8 cellular contexts compared by ENCODE assay signal in genomic region chr14:28765907-28766504, GRCh38. TPM values are rescaled to one million over a fixed set of nuclear protein-coding genes. Genes with fewer than 3 reads are reported as not detected.
DNase-seq lines count a peak whose midpoint lies in the region; ATAC-seq and TF ChIP-seq lines count a peak whose summit lies in the region.

No MANE protein-coding gene starts in this region.

- peaks cover 35% of the 10 kb centered on the region for H3K27me3 ChIP-seq in mesendoderm (ENCODE audit: insufficient read depth, low read length, poor library complexity)

- ATAC-seq in activated T-helper 17 cell treated with anti-CD3 and anti-CD28 coated beads, Interleukin-2, amount 50 U/mL, for 72 hours (replicated peaks): no peak
- no peak for ATAC-seq in HG03135 (IDR thresholded peaks at IDR 0.05; ENCODE audit: unreplicated experiment)

- no peaks in the 10 kb centered on the region for H3K9me2 ChIP-seq in OCI-LY7 (ENCODE audit: insufficient read depth, low read length)

- H3K36me3 Mint-ChIP-seq in activated T-helper 17 cell treated with anti-CD3 and anti-CD28 coated beads, Interleukin-2, amount 50 U/mL, for 72 hours (ENCODE audit: low read depth): peaks cover 23% of the 10 kb centered on the region

- H3K4me1 ChIP-seq in mesendoderm (ENCODE audit: control insufficient read depth, low read depth, low read length): no peaks in the 10 kb centered on the region
- H3K4me1 ChIP-seq in OCI-LY7 (ENCODE audit: insufficient read depth, low read length, poor library complexity, severe bottlenecking): no peaks in the 10 kb centered on the region

- H4K5ac ChIP-seq in mesendoderm (ENCODE audit: low read length): no peak overlapping the region

- DNase-seq in AG10803 (ENCODE audit: low read depth): no peak
- DNase-seq in HFF-Myc (ENCODE audit: extremely low read depth, low read depth): no peak
- peak; percentile 84 for DNase-seq in mesendoderm
- no peak for DNase-seq in RWPE1 (ENCODE audit: low spot score)
- DNase-seq in OCI-LY7 (ENCODE audit: low spot score): no peak
- DNase-seq in NOMO-1 treated with dmso at 0.1 percent for 144 hours (lab: John Stamatoyannopoulos, UW; ENCODE audit: unreplicated experiment): no peak

- H3K27ac Mint-ChIP-seq in activated T-helper 17 cell treated with anti-CD3 and anti-CD28 coated beads, Interleukin-2, amount 50 U/mL, for 72 hours: no peak overlapping the region

- H3K4me2 ChIP-seq in mesendoderm (ENCODE audit: low read length) (peak overlapping the region; percentile 41), OCI-LY7 (ENCODE audit: low read length) (no peak overlapping the region)

- H3K18ac ChIP-seq in mesendoderm (ENCODE audit: low read length): peak overlapping the region; percentile 78

- CTCF ChIA-PET in RWPE1 (lab: Yijun Ruan, JAX): interaction anchor here (0.7 kb wide), 1 partner anchor 9 kb away, joined by 4 read pairs; no protein-coding TSS in a partner anchor
- CTCF ChIA-PET in OCI-LY7 (lab: Charles Lee; ENCODE audit: unreplicated experiment): no interaction called here

- no peaks in the 10 kb centered on the region for H3K9me3 Mint-ChIP-seq in activated T-helper 17 cell treated with anti-CD3 and anti-CD28 coated beads, Interleukin-2, amount 50 U/mL, for 72 hours

- no CpG with 5 or more reads among the region's 34 CpGs for WGBS in mesendoderm (ENCODE audit: extremely low coverage, insufficient coverage, low lambda C conversion rate)

- no peak overlapping the region for H3K4ac ChIP-seq in mesendoderm (ENCODE audit: low read depth, low read length)

- H3K27ac ChIP-seq in mesendoderm (ENCODE audit: low read depth, low read length) (no peak overlapping the region), RWPE1 (no peak overlapping the region), OCI-LY7 (ENCODE audit: low read depth, low read length, poor library complexity, severe bottlenecking) (no peak overlapping the region)

- BruUV-seq in OCI-LY7 (replicated peaks; lab: Mats Ljungman, UMichigan): no TSS peak

- H3K4me3 Mint-ChIP-seq in activated T-helper 17 cell treated with anti-CD3 and anti-CD28 coated beads, Interleukin-2, amount 50 U/mL, for 72 hours: peak overlapping the region; percentile 42

- H3K23ac ChIP-seq in mesendoderm (ENCODE audit: low read length): no peak overlapping the region

- intact Hi-C loops in OCI-LY7 (cut with micrococcal nuclease; ENCODE audit: unreplicated experiment): no loop called here

- H3K79me1 ChIP-seq in mesendoderm (ENCODE audit: low read length): no peaks in the 10 kb centered on the region

- H4K20me1 ChIP-seq in OCI-LY7 (ENCODE audit: insufficient read depth, low read length): no peaks in the 10 kb centered on the region

- H2AFZ ChIP-seq in OCI-LY7 (ENCODE audit: low read length): no peak overlapping the region

- H2BK120ac ChIP-seq in mesendoderm (ENCODE audit: low read depth, low read length): no peak overlapping the region

- H2AK5ac ChIP-seq in mesendoderm (ENCODE audit: low read length): no peak overlapping the region

- H3K36me3 ChIP-seq in mesendoderm (ENCODE audit: control insufficient read depth, insufficient read depth, low read length) (no peaks in the 10 kb centered on the region), OCI-LY7 (ENCODE audit: insufficient read depth, low read length) (no peaks in the 10 kb centered on the region)

- H2BK15ac ChIP-seq in mesendoderm (replicated peaks; ENCODE audit: low read depth): no peak overlapping the region

- H3K56ac ChIP-seq in mesendoderm (ENCODE audit: low read length): peak overlapping the region; percentile 68

- peaks cover 4% of the 10 kb centered on the region for H3K4me1 Mint-ChIP-seq in activated T-helper 17 cell treated with anti-CD3 and anti-CD28 coated beads, Interleukin-2, amount 50 U/mL, for 72 hours

- peaks cover 59% of the 10 kb centered on the region for H3K27me3 Mint-ChIP-seq in activated T-helper 17 cell treated with anti-CD3 and anti-CD28 coated beads, Interleukin-2, amount 50 U/mL, for 72 hours

- no peak overlapping the region for H4K8ac ChIP-seq in mesendoderm (ENCODE audit: low read depth, low read length)

- H3K9ac ChIP-seq in mesendoderm (ENCODE audit: low read length): peak overlapping the region; percentile 46

- POLR2A ChIA-PET in RWPE1 (lab: Yijun Ruan, JAX; ENCODE audit: low non-redundant PET): no interaction called here
- POLR2A ChIA-PET in OCI-LY7 (lab: Charles Lee): interaction anchor here (0.7 kb wide), 2 partner anchors 16 kb away, joined by 3 to 4 read pairs; no protein-coding TSS in a partner anchor

- H3K79me2 ChIP-seq in mesendoderm (ENCODE audit: control insufficient read depth, insufficient read depth, low read length) (no peaks in the 10 kb centered on the region), OCI-LY7 (ENCODE audit: insufficient read depth, low read depth, low read length) (no peaks in the 10 kb centered on the region)

- H2BK5ac ChIP-seq in mesendoderm (ENCODE audit: low read length): no peak overlapping the region

- TF ChIP-seq CTCF in AG10803 (conservative IDR thresholded peaks at IDR 0.05; ENCODE audit: low read length) (no peak), HFF-Myc (IDR thresholded peaks at IDR 0.05; ENCODE audit: low read depth, low read length, missing control alignments) (no peak), RWPE1 (conservative IDR thresholded peaks at IDR 0.05; ENCODE audit: low read depth) (no peak), OCI-LY7 (conservative IDR thresholded peaks at IDR 0.05; ENCODE audit: low read length) (no peak)

- H3K4me3 ChIP-seq in AG10803 (ENCODE audit: low read length) (peak overlapping the region; percentile 43), HFF-Myc (replicated peaks; ENCODE audit: low read depth, low read length) (peak overlapping the region; percentile 20; the same call in 1 of the 2 replicates), mesendoderm (ENCODE audit: low read length) (peak overlapping the region; percentile 8), OCI-LY7 (ENCODE audit: low read depth, low read length, poor library complexity, severe bottlenecking) (no peak overlapping the region)

- no peaks in the 10 kb centered on the region for H3K9me3 ChIP-seq in OCI-LY7 (ENCODE audit: low read length)

RNA-seq across cellular contexts. Expression of gene FOXG1, which starts 0.6 kb away (rescaled TPM):
- not detected for total RNA-seq in activated T-helper 17 cell treated with anti-CD3 and anti-CD28 coated beads, Interleukin-2, amount 50 U/mL, for 72 hours
- polyA plus RNA-seq in mesendoderm (2013, experiment 1 of 2): 0.10 TPM
- 0.10 TPM for polyA plus RNA-seq in mesendoderm (2013, experiment 2 of 2)
- not detected in 2 replicates for total RNA-seq in OCI-LY7 (2014; rRNA removed; shearing (Covaris generic))
- total RNA-seq in OCI-LY7 (2022): not detected in 2 replicates
